1 cellular context compared by ENCODE assay signal in genomic region chr10:61606971-61607907, GRCh38.
TF ChIP-seq lines count a peak whose summit lies in the region.

No MANE protein-coding gene starts in this region.

TF ChIP-seq in WTC11, 78 proteins besides CTCF, POLR2A, EP300 and RAD21 (continued from another document):
- TF ChIP-seq, protein P1, sequence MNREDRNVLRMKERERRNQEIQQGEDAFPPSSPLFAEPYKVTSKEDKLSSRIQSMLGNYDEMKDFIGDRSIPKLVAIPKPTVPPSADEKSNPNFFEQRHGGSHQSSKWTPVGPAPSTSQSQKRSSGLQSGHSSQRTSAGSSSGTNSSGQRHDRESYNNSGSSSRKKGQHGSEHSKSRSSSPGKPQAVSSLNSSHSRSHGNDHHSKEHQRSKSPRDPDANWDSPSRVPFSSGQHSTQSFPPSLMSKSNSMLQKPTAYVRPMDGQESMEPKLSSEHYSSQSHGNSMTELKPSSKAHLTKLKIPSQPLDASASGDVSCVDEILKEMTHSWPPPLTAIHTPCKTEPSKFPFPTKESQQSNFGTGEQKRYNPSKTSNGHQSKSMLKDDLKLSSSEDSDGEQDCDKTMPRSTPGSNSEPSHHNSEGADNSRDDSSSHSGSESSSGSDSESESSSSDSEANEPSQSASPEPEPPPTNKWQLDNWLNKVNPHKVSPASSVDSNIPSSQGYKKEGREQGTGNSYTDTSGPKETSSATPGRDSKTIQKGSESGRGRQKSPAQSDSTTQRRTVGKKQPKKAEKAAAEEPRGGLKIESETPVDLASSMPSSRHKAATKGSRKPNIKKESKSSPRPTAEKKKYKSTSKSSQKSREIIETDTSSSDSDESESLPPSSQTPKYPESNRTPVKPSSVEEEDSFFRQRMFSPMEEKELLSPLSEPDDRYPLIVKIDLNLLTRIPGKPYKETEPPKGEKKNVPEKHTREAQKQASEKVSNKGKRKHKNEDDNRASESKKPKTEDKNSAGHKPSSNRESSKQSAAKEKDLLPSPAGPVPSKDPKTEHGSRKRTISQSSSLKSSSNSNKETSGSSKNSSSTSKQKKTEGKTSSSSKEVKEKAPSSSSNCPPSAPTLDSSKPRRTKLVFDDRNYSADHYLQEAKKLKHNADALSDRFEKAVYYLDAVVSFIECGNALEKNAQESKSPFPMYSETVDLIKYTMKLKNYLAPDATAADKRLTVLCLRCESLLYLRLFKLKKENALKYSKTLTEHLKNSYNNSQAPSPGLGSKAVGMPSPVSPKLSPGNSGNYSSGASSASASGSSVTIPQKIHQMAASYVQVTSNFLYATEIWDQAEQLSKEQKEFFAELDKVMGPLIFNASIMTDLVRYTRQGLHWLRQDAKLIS (CRISPR knock-in tag; IDR thresholded peaks at IDR 0.05; ENCODE audit: borderline replicate concordance), result no peak
- no peak for TF ChIP-seq ZNF317 (CRISPR knock-in tag; IDR thresholded peaks at IDR 0.05; ENCODE audit: borderline replicate concordance, low read depth)
